Comparison of ENCODE assay signal across 24 cellular contexts in the genomic region with DNA sequence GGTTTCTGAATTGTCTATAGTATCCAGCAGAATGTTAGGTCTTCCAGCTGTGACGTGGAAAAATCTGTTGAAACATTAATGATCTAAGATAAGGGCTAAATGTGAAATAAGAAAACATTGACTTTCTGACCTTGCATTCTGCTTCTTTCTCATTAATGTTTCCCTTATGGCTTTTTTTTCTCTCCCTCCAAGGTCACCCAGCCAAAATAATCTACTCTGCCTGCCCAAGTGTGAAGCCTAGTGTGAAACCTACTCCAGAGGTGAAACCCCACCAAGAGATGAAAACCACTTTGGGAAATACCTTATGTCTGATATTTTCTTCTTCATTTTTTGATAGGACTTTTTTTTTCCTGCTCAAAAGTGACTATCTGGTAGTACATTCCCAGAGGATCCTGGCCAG.
"Had no signal": no experiment of that assay in that cellular context is flagged by ENCODE, and none has a peak within 500 bp of the region (broad histone marks: within the 10 kb centered on the region; RNA-seq: fewer than 3 reads in every experiment).

No MANE protein-coding gene starts in this region.

- ATAC-seq: Panc1, PC-3, T-cell had no signal

- H3K9me3 ChIP-seq: SK-N-SH had no signal

- H3K9ac ChIP-seq: SK-N-SH had no signal

- H3K27ac ChIP-seq: RWPE1 had no signal

- H3K36me3 Mint-ChIP-seq: T-cell had no signal

- H3K4me3 Mint-ChIP-seq: T-cell had no signal

- H3K9me3 Mint-ChIP-seq: T-cell had no signal

- H3K4me2 ChIP-seq: SK-N-SH had no signal

- DNase-seq: Karpas-422, KBM-7, MM.1S, MV-4-11, NCI-H1048, NCI-H1105, NCI-H1417, NCI-H1436 treated with DMSO at 0.1 percent for 48 hours, NCI-H1694, NCI-H187 treated with DMSO at 0.1 percent for 48 hours, NCI-H2029 treated with DMSO at 0.1 percent for 48 hours, NCI-H2171 treated with DMSO at 0.1 percent for 48 hours, NCI-H345, NCI-H446 treated with DMSO at 0.1 percent for 48 hours, NCI-H510A treated with DMSO at 0.1 percent for 48 hours, NCI-H526 treated with DMSO at 0.1 percent for 48 hours, NCI-H774, PC-3, SHP77, SK-N-SH, SW 1271, T-cell had no signal

- H3K27ac Mint-ChIP-seq: T-cell had no signal
